Comparison of ENCODE assay signal across 7 cellular contexts in genomic region chr7:97390052-97390451, GRCh38.
"Had no signal": no experiment of that assay in that cellular context is flagged by ENCODE, and none has a peak within 500 bp of the region (broad histone marks: within the 10 kb centered on the region; RNA-seq: fewer than 3 reads in every experiment).

No MANE protein-coding gene starts in this region.

- H3K9ac ChIP-seq: GM23248 had no signal

- DNase-seq: GM23248, H7, HCEC 1CT, IMR-90, KG1 had no signal

- H2AFZ ChIP-seq: GM23248 had no signal

- H3K27ac ChIP-seq: GM23248, HL-60 had no signal

- H3K4me3 ChIP-seq: GM23248, K562 had no signal

- ATAC-seq: K562 had no signal
